In the genomic region with DNA sequence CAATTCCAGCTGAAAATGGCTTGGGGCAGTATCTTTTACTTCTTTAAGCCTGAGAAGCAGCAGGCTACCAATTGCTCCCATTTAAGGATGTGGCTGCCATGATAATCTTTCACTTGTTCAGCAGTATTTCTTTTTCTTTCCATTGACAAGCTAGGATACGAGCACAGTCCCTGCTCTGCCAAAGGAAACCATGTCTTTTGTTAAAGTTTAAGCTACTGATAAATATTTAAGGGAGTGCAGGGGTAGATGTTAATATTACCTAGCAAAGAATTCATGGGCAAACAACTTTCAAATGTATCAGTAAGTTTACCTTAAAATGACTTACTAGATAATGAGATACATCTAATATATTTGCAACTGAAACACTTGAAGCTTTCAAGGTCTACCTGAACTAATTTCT, we compare ENCODE assay signal across 27 cellular contexts.
"Had no signal": no experiment of that assay in that cellular context is flagged by ENCODE, and none has a peak within 500 bp of the region (broad histone marks: within the 10 kb centered on the region; RNA-seq: fewer than 3 reads in every experiment).

No MANE protein-coding gene starts in this region.

- ATAC-seq: heart right ventricle; left cardiac atrium; left lung; lower lobe of right lung; naive thymus-derived CD8-positive, alpha-beta T cell; psoas muscle; right lobe of liver; stimulated activated memory B cell treated with anti-CD40 and anti-IgM and Interleukin-4, amounts not matched to agents 10 μg/mL and 1 μg/mL and 100 μg/mL, for 72 hours; stimulated activated naive CD8-positive, alpha-beta T cell treated with anti-CD3 and anti-CD28 coated beads, Interleukin-15, amount 100 ng/mL, for 72 hours had no signal

- H3K4me3 ChIP-seq: heart right ventricle, hepatocyte, left lung, lower lobe of right lung, ovary, psoas muscle, right atrium auricular region, right lobe of liver, smooth muscle cell, tibial nerve, upper lobe of left lung, vagina had no signal

- H3K27ac Mint-ChIP-seq: naive thymus-derived CD8-positive, alpha-beta T cell; nephron progenitor cell; stimulated activated memory B cell treated with anti-CD40 and anti-IgM and Interleukin-4, amounts not matched to agents 10 μg/mL and 1 μg/mL and 100 μg/mL, for 72 hours; stimulated activated naive CD8-positive, alpha-beta T cell treated with anti-CD3 and anti-CD28 coated beads, Interleukin-15, amount 100 ng/mL, for 72 hours had no signal

- H3K27ac ChIP-seq: heart right ventricle, hepatocyte, left lung, lower lobe of right lung, ovary, psoas muscle, right atrium auricular region, right lobe of liver, tibial nerve, upper lobe of left lung, vagina had no signal

- H3K4me3 Mint-ChIP-seq: naive thymus-derived CD8-positive, alpha-beta T cell; nephron progenitor cell; stimulated activated memory B cell treated with anti-CD40 and anti-IgM and Interleukin-4, amounts not matched to agents 10 μg/mL and 1 μg/mL and 100 μg/mL, for 72 hours; stimulated activated naive CD8-positive, alpha-beta T cell treated with anti-CD3 and anti-CD28 coated beads, Interleukin-15, amount 100 ng/mL, for 72 hours had no signal

- H3K9me3 ChIP-seq: heart right ventricle, left lung, lower lobe of right lung, ovary, psoas muscle, right atrium auricular region, right lobe of liver, tibial nerve, upper lobe of left lung, vagina had no signal

- H3K36me3 Mint-ChIP-seq: naive thymus-derived CD8-positive, alpha-beta T cell; stimulated activated memory B cell treated with anti-CD40 and anti-IgM and Interleukin-4, amounts not matched to agents 10 μg/mL and 1 μg/mL and 100 μg/mL, for 72 hours had no signal

- H3K9me3 Mint-ChIP-seq: naive thymus-derived CD8-positive, alpha-beta T cell; nephron progenitor cell; stimulated activated memory B cell treated with anti-CD40 and anti-IgM and Interleukin-4, amounts not matched to agents 10 μg/mL and 1 μg/mL and 100 μg/mL, for 72 hours; stimulated activated naive CD8-positive, alpha-beta T cell treated with anti-CD3 and anti-CD28 coated beads, Interleukin-15, amount 100 ng/mL, for 72 hours had no signal

- H3K4me1 Mint-ChIP-seq: naive thymus-derived CD8-positive, alpha-beta T cell; nephron progenitor cell; stimulated activated memory B cell treated with anti-CD40 and anti-IgM and Interleukin-4, amounts not matched to agents 10 μg/mL and 1 μg/mL and 100 μg/mL, for 72 hours; stimulated activated naive CD8-positive, alpha-beta T cell treated with anti-CD3 and anti-CD28 coated beads, Interleukin-15, amount 100 ng/mL, for 72 hours had no signal

- DNase-seq: heart right ventricle; islet precursor cell; left cardiac atrium; left lung; lower lobe of right lung; mammary epithelial cell; mesenchymal stem cell; naive thymus-derived CD8-positive, alpha-beta T cell; nephron progenitor cell; ovary; posterior cingulate gyrus; psoas muscle; right lobe of liver; stimulated activated CD4-positive, alpha-beta T cell treated with anti-CD3 and anti-CD28 coated beads, Interleukin-1b, Interleukin-23, amount 100 ng/mL, for 48 hours; stimulated activated CD4-positive, alpha-beta T cell treated with anti-CD3 and anti-CD28 coated beads, Interleukin-2, amount 100 ng/mL, for 48 hours; stimulated activated CD4-positive, alpha-beta T cell treated with anti-CD3 and anti-CD28 coated beads, Interleukin-4, amount 100 ng/mL, for 4 hours; stimulated activated CD8-positive, alpha-beta memory T cell treated with anti-CD3 and anti-CD28 coated beads, Interleukin-4, amount 100 ng/mL, for 48 hours; stimulated activated naive CD4-positive, alpha-beta T cell treated with Interleukin-2 at 50 U/mL for 16 hours; stimulated activated naive CD8-positive, alpha-beta T cell treated with anti-CD3 and anti-CD28 coated beads, Interleukin-15, amount 100 ng/mL, for 72 hours; substantia nigra; upper lobe of left lung had no signal

- H3K36me3 ChIP-seq: heart right ventricle, left lung, lower lobe of right lung, ovary, right atrium auricular region, right lobe of liver, tibial nerve, upper lobe of left lung, vagina had no signal
